ENCODE assay signal across 19 cellular contexts in genomic region chr2:9696731-9697130, GRCh38.
"Had no signal": no experiment of that assay in that cellular context is flagged by ENCODE, and none has a peak within 500 bp of the region (broad histone marks: within the 10 kb centered on the region; RNA-seq: fewer than 3 reads in every experiment).

No MANE protein-coding gene starts in this region.

- H3K27me3 ChIP-seq: heart left ventricle, neutrophil, testis, transverse colon had no signal

- H3K36me3 ChIP-seq: heart left ventricle, left ventricle myocardium inferior, lower lobe of right lung, neutrophil, transverse colon had no signal

- H3K36me3 Mint-ChIP-seq: memory B cell; stimulated activated naive B cell treated with anti-CD40 and anti-IgM and Interleukin-4, amounts not matched to agents 10 μg/mL and 1 μg/mL and 100 μg/mL, for 72 hours had no signal

- H3K9me3 Mint-ChIP-seq: effector memory CD8-positive, alpha-beta T cell; memory B cell; stimulated activated naive CD8-positive, alpha-beta T cell treated with anti-CD3 and anti-CD28 coated beads, Interleukin-15, amount 100 ng/mL, for 72 hours had no signal

- H3K4me3 ChIP-seq: heart left ventricle, left ventricle myocardium inferior, lower lobe of right lung, skin epidermis, testis, transverse colon had no signal

- DNase-seq: effector memory CD8-positive, alpha-beta T cell; erythroblast; heart left ventricle; hypothalamus; left ventricle myocardium inferior; lower lobe of right lung; midbrain; naive thymus-derived CD4-positive, alpha-beta T cell; nephron progenitor cell; stimulated activated CD4-positive, alpha-beta T cell treated with anti-CD3 and anti-CD28 coated beads, Interleukin-2, amount 100 ng/mL, for 24 hours; stimulated activated CD4-positive, alpha-beta T cell treated with anti-CD3 and anti-CD28 coated beads, Interleukin-4, amount 100 ng/mL, for 4 hours; stimulated activated naive B cell treated with anti-CD40 and anti-IgM and Interleukin-4, amounts not matched to agents 10 μg/mL and 1 μg/mL and 100 μg/mL, for 72 hours; stimulated activated naive CD8-positive, alpha-beta T cell treated with anti-CD3 and anti-CD28 coated beads, Interleukin-15, amount 100 ng/mL, for 72 hours; testis; transverse colon had no signal

- H3K4me3 Mint-ChIP-seq: effector memory CD8-positive, alpha-beta T cell; memory B cell; naive thymus-derived CD4-positive, alpha-beta T cell; nephron progenitor cell; stimulated activated naive B cell treated with anti-CD40 and anti-IgM and Interleukin-4, amounts not matched to agents 10 μg/mL and 1 μg/mL and 100 μg/mL, for 72 hours; stimulated activated naive CD8-positive, alpha-beta T cell treated with anti-CD3 and anti-CD28 coated beads, Interleukin-15, amount 100 ng/mL, for 72 hours had no signal

- ATAC-seq: effector memory CD8-positive, alpha-beta T cell; heart left ventricle; naive thymus-derived CD4-positive, alpha-beta T cell; sciatic nerve; stimulated activated naive B cell treated with anti-CD40 and anti-IgM and Interleukin-4, amounts not matched to agents 10 μg/mL and 1 μg/mL and 100 μg/mL, for 72 hours; stimulated activated naive CD8-positive, alpha-beta T cell treated with anti-CD3 and anti-CD28 coated beads, Interleukin-15, amount 100 ng/mL, for 72 hours had no signal

- H3K27ac Mint-ChIP-seq: memory B cell; naive thymus-derived CD4-positive, alpha-beta T cell; nephron progenitor cell; stimulated activated naive B cell treated with anti-CD40 and anti-IgM and Interleukin-4, amounts not matched to agents 10 μg/mL and 1 μg/mL and 100 μg/mL, for 72 hours had no signal

- H3K27me3 Mint-ChIP-seq: effector memory CD8-positive, alpha-beta T cell; stimulated activated naive CD8-positive, alpha-beta T cell treated with anti-CD3 and anti-CD28 coated beads, Interleukin-15, amount 100 ng/mL, for 72 hours had no signal
